Comparison of ENCODE assay signal across 8 cellular contexts in genomic region chr6:7106752-7107577, GRCh38. TPM values are rescaled to one million over a fixed set of nuclear protein-coding genes. Genes with fewer than 3 reads are reported as not detected.
DNase-seq lines count a peak whose midpoint lies in the region; ATAC-seq, FAIRE-seq and TF ChIP-seq lines count a peak whose summit lies in the region.

No MANE protein-coding gene starts in this region.

- no peaks in the 10 kb centered on the region for H4K20me1 ChIP-seq in HCT116 (ENCODE audit: insufficient read depth)

- H3K27ac ChIP-seq in HCT116 (ENCODE audit: low read depth, low read length) (peak overlapping the region; percentile 92), pancreas (peak overlapping the region; percentile 82 to 93 (median 88))

- no peaks in the 10 kb centered on the region for H3K36me3 Mint-ChIP-seq in activated T-cell treated with anti-CD3 and anti-CD28 coated beads, Interleukin-2, amount 50 U/mL, for 4 hours (ENCODE audit: insufficient read depth)

- no peaks in the 10 kb centered on the region for H3K9me3 ChIP-seq in HCT116 (ENCODE audit: control insufficient read depth in 1 of 2, insufficient read depth in 1 of 2, low read depth in 1 of 2, low read length in 2 of 2)
- H3K9me3 ChIP-seq in pancreas, result no peaks in the 10 kb centered on the region

- H3K79me2 ChIP-seq in HCT116 (ENCODE audit: insufficient read depth, low read length), result peaks cover 37% of the 10 kb centered on the region

- H3K9me2 ChIP-seq in HCT116 (ENCODE audit: insufficient read depth), result no peaks in the 10 kb centered on the region

- H3K4me3 ChIP-seq in GM12864 (ENCODE audit: low read depth, low read length), result peak overlapping the region; percentile 86
- H3K4me3 ChIP-seq in HCT116 (replicated peaks in 1 of 2; ENCODE audit: low read depth in 1 of 2, low read length in 2 of 2), result peak overlapping the region; percentile 90 to 95
- peak overlapping the region; percentile 98 for H3K4me3 ChIP-seq in fibroblast of the aortic adventitia (ENCODE audit: low read depth, low read length)
- peak overlapping the region; percentile 64 to 95 (median 86) for H3K4me3 ChIP-seq in pancreas

- H3K36me3 ChIP-seq in HCT116 (ENCODE audit: control insufficient read depth in 1 of 2, insufficient read depth in 2 of 2, low read length in 2 of 2) (no peaks in the 10 kb centered on the region), pancreas (no peaks in the 10 kb centered on the region)

- TSS peak; percentile 69 for BruUV-seq in HCT116 (replicated peaks; lab: Mats Ljungman, UMichigan)

- H3K4me3 Mint-ChIP-seq in activated T-cell treated with anti-CD3 and anti-CD28 coated beads, Interleukin-2, amount 50 U/mL, for 4 hours, result peak overlapping the region; percentile 88

- no peak for TF ChIP-seq RAD21 in HCT116 (IDR thresholded peaks at IDR 0.05; ENCODE audit: low read depth)

- FAIRE-seq in pancreas (lab: Jason Lieb, UNC) (no peak), urothelium cell line (lab: Jason Lieb, UNC) (no peak)

- H3K9ac ChIP-seq in HCT116 (ENCODE audit: low read length), result peak overlapping the region; percentile 86

- peaks cover 14 to 34% of the 10 kb centered on the region in 2 experiments for H3K4me1 ChIP-seq in HCT116 (ENCODE audit: control insufficient read depth in 1 of 2, insufficient read depth in 2 of 2, low read length in 2 of 2)
- peaks cover 8 to 27% (median 11%) of the 10 kb centered on the region in 3 donors for H3K4me1 ChIP-seq in pancreas

- no peaks in the 10 kb centered on the region for H3K9me3 Mint-ChIP-seq in activated T-cell treated with anti-CD3 and anti-CD28 coated beads, Interleukin-2, amount 50 U/mL, for 4 hours

- RAD21 ChIA-PET in HCT116 (lab: Charles Lee; ENCODE audit: low non-redundant PET in 1 of 2, low total read pairs in 2 of 2, uncharacterized antibody in 2 of 2, unreplicated experiment in 2 of 2), result no interaction called here

- DNase-seq in GM12864 (ENCODE audit: low read depth) (no peak), HCT116 (ENCODE audit: low read depth, low spot score) (no peak), NCI-H2227 (lab: John Stamatoyannopoulos, UW; ENCODE audit: unreplicated experiment) (peak; percentile 50), fibroblast of the aortic adventitia (ENCODE audit: low read depth) (no peak), pancreas (peak; percentile 25 to 75 (median 40)), urothelium cell line (ENCODE audit: low spot score) (peak; percentile 16), cerebellar nuclear complex (lab: John Stamatoyannopoulos, UW) (no peak)
- peak; percentile 60 for DNase-seq in activated T-cell treated with anti-CD3 and anti-CD28 coated beads, Interleukin-2, amount 50 U/mL, for 4 hours

- peak overlapping the region; percentile 70 for H2AFZ ChIP-seq in HCT116 (ENCODE audit: low read depth, low read length, poor library complexity, severe bottlenecking)

- intact Hi-C loops in HCT116 (cut with micrococcal nuclease), result loop anchor here (5.0 to 10.0 kb wide), 4 partner anchors 45 to 430 kb away; no protein-coding TSS in a partner anchor
- intact Hi-C loops in pancreas (cut with DNase I), result no loop called here

- POLR2A ChIA-PET in HCT116 (lab: Charles Lee), result interaction anchor here (1.2 to 1.4 kb wide), 2 partner anchors 48 to 295 kb away, joined by 4 read pairs; no protein-coding TSS in a partner anchor

- H3K4me1 Mint-ChIP-seq in activated T-cell treated with anti-CD3 and anti-CD28 coated beads, Interleukin-2, amount 50 U/mL, for 4 hours (ENCODE audit: low read depth), result peaks cover 27% of the 10 kb centered on the region

- CTCF ChIA-PET in HCT116 (lab: Charles Lee), result interaction anchor here (0.7 kb wide), 1 partner anchor 289 kb away, joined by 5 read pairs; no protein-coding TSS in a partner anchor

- peak overlapping the region; percentile 94 for H3K4me2 ChIP-seq in HCT116 (ENCODE audit: low read length)

- H3K27me3 Mint-ChIP-seq in activated T-cell treated with anti-CD3 and anti-CD28 coated beads, Interleukin-2, amount 50 U/mL, for 4 hours (ENCODE audit: low read depth), result no peaks in the 10 kb centered on the region

- H3K27me3 ChIP-seq in HCT116 (ENCODE audit: insufficient read depth, low read length), result no peaks in the 10 kb centered on the region
- no peaks in the 10 kb centered on the region for H3K27me3 ChIP-seq in pancreas

- ATAC-seq in HCT116 (peak; percentile 51), pancreas (peak; percentile 5 to 33 (median 8))
- peak; percentile 54 to 57 for ATAC-seq in activated T-cell treated with anti-CD3 and anti-CD28 coated beads, Interleukin-2, amount 50 U/mL, for 4 hours

- peak; percentile 62 for TF ChIP-seq CTCF in GM12864 (IDR thresholded peaks at IDR 0.05; ENCODE audit: low read depth, low read length, missing control alignments)
- TF ChIP-seq CTCF in HCT116 (IDR thresholded peaks at IDR 0.05 in 2 of 3, conservative IDR thresholded peaks at IDR 0.05 in 1 of 3; ENCODE audit: borderline replicate concordance in 1 of 3, insufficient read depth in 1 of 3, low read depth in 2 of 3, low read length in 2 of 3), result peak in 1 of 3 experiments; percentile 44; a peak in 2 of 6 replicates
- peak; percentile 26 for TF ChIP-seq CTCF in fibroblast of the aortic adventitia (IDR thresholded peaks at IDR 0.05; ENCODE audit: insufficient read depth, low read length)
- TF ChIP-seq CTCF in pancreas (IDR thresholded peaks at IDR 0.05), result no peak

- TF ChIP-seq POLR2A in HCT116 (IDR thresholded peaks at IDR 0.05; ENCODE audit: borderline replicate concordance, extremely low read depth, insufficient read depth, insufficient read length), result no peak

- WGBS in pancreas, 2 donors, result 14 to 20% methylated on average over 44 to 66 of the region's 66 CpGs

TF ChIP-seq in HCT116, 20 proteins besides CTCF, POLR2A, EP300 and RAD21:
- TF ChIP-seq CEBPB (IDR thresholded peaks at IDR 0.05; ENCODE audit: low read depth) (no peak), MAX (IDR thresholded peaks at IDR 0.05) (0 out of 2 replicates have a peak, but pooled peaks have one; percentile 44), YY1 (IDR thresholded peaks at IDR 0.05; ENCODE audit: extremely low read depth, insufficient replicate concordance, low read depth, low read length) (peak; percentile 22)

RNA-seq across cellular contexts. Expression of gene RREB1, which starts 0.8 kb away (rescaled TPM):
- 47.9 TPM for total RNA-seq in HCT116 (2021; ENCODE audit: unreplicated experiment)
- polyA plus RNA-seq in HCT116 (2012), result 21.4 and 26.4 TPM in 2 replicates
- total RNA-seq in activated T-cell treated with anti-CD3 and anti-CD28 coated beads, Interleukin-2, amount 50 U/mL, for 4 hours, result 10 to 100 TPM; 18.5 to 20.7 (median 19.2) TPM
- total RNA-seq in fibroblast of the aortic adventitia (ENCODE audit: low replicate concordance), result 17.6 and 23.8 TPM in 2 replicates
- total RNA-seq in pancreas, result 10 to 100 TPM; 22.7 to 45.3 (median 30.5) TPM
- 10 to 100 TPM in 1 of 2 donors, 1 to 10 TPM in 1; 8.9 to 12.4 TPM for polyA plus RNA-seq in pancreas

Comparison
In these comparisons a context has a peak if more than half of its experiments do, and no peak if none do; other contexts are left out.
1. DNase-seq: peak in NCI-H2227 (single experiment), activated T-cell treated with anti-CD3 and anti-CD28 coated beads, Interleukin-2, amount 50 U/mL, for 4 hours (single experiment), pancreas (6 of 6) and urothelium cell line (single experiment); none in GM12864 (single experiment), HCT116 (single experiment), fibroblast of the aortic adventitia (single experiment) and cerebellar nuclear complex (0 of 2).
2. CTCF ChIP-seq: peak in GM12864 (single experiment) and fibroblast of the aortic adventitia (single experiment); none in pancreas (0 of 4).
3. Peak in every context shown above with its lines, with median percentiles within 50 percentile points of each other: H3K4me3 ChIP-seq and ATAC-seq.